Comparison of ENCODE assay signal across 8 cellular contexts in the genomic region with DNA sequence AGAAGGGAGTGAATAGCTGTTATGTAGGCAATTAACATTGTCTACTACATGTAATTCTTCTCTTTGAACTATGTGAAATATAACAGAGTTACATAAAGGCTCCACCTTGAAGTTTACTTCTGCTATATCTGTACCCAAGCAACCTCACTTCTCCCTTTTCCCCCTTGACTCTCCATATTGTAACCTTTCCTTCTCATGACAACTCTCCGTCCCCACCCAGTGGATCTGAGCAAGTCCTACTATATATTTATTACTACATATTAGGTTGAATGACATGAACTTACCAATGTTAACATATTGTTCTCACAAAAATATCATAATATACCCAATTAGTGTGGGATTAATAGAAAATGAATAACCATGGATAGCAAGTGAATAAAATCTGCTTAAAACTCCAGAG.
DNase-seq lines count a peak whose midpoint lies in the region; ATAC-seq and TF ChIP-seq lines count a peak whose summit lies in the region.

No MANE protein-coding gene starts in this region.

- H3K9me3 ChIP-seq in OCI-LY1 (ENCODE audit: low read length), result no peaks in the 10 kb centered on the region
- H3K9me3 ChIP-seq in MG63, result no peaks in the 10 kb centered on the region

- no peak overlapping the region for H3K9ac ChIP-seq in OCI-LY1 (ENCODE audit: low read length)

- H3K9me3 Mint-ChIP-seq in Calu3 (ENCODE audit: low read depth, unreplicated experiment), result peaks cover 9% of the 10 kb centered on the region

- no peaks in the 10 kb centered on the region for H3K4me1 Mint-ChIP-seq in Calu3 (ENCODE audit: low read depth, unreplicated experiment)

- H3K27ac ChIP-seq in OCI-LY1 (ENCODE audit: low read depth, low read length, poor library complexity, severe bottlenecking), result no peak overlapping the region

- no peak overlapping the region for H3K27ac Mint-ChIP-seq in Calu3 (ENCODE audit: unreplicated experiment)

- H3K9me2 ChIP-seq in OCI-LY1 (ENCODE audit: low read depth, low read length), result no peaks in the 10 kb centered on the region

- no peak overlapping the region for H3K4me2 ChIP-seq in OCI-LY1 (ENCODE audit: low read length)

- intact Hi-C loops in Calu3 (cut with micrococcal nuclease; ENCODE audit: unreplicated experiment), result no loop called here

- no peaks in the 10 kb centered on the region for H3K36me3 ChIP-seq in OCI-LY1 (ENCODE audit: insufficient read depth, low read length)
- H3K36me3 ChIP-seq in MG63, result no peaks in the 10 kb centered on the region

- H3K4me3 ChIP-seq in OCI-LY1 (ENCODE audit: low read depth, low read length, poor library complexity, severe bottlenecking) (no peak overlapping the region), MG63 (no peak overlapping the region)

- TF ChIP-seq CTCF in OCI-LY1 (IDR thresholded peaks at IDR 0.05; ENCODE audit: low read length), result peak; percentile 39
- no peak for TF ChIP-seq CTCF in Calu3 (IDR thresholded peaks at IDR 0.05; ENCODE audit: unreplicated experiment)

- CTCF ChIA-PET in Calu3 (lab: Charles Lee), result no interaction called here

- no peaks in the 10 kb centered on the region for H3F3A ChIP-seq in OCI-LY1 (ENCODE audit: insufficient read depth, low read length)

- BruUV-seq in Calu3 (replicated peaks; lab: Mats Ljungman, UMichigan), result no TSS peak

- peak; percentile 46 for ATAC-seq in GM19468 (IDR thresholded peaks at IDR 0.05; ENCODE audit: extremely low read depth, unreplicated experiment)
- ATAC-seq in HG02981 (IDR thresholded peaks at IDR 0.05; ENCODE audit: unreplicated experiment), result no peak
- no peak for ATAC-seq in GM18909 (IDR thresholded peaks at IDR 0.05; ENCODE audit: poor library complexity, unreplicated experiment)

- no peaks in the 10 kb centered on the region for H3K27me3 ChIP-seq in OCI-LY1 (ENCODE audit: insufficient read depth, low read length)
- H3K27me3 ChIP-seq in MG63, result peaks cover 9% of the 10 kb centered on the region

- DNase-seq in DMS 273 (lab: John Stamatoyannopoulos, UW; ENCODE audit: unreplicated experiment) (peak; percentile 56), germinal center (ENCODE audit: low spot score) (peak; percentile 4), MG63 (no peak), Calu3 (no peak)

- no peaks in the 10 kb centered on the region for H3K79me2 ChIP-seq in OCI-LY1 (ENCODE audit: insufficient read depth, low read length)

- H3K27me3 Mint-ChIP-seq in Calu3 (ENCODE audit: unreplicated experiment), result no peaks in the 10 kb centered on the region

- no peaks in the 10 kb centered on the region for H3K36me3 Mint-ChIP-seq in Calu3 (ENCODE audit: insufficient read depth, unreplicated experiment)

- no peak overlapping the region for H3K4me3 Mint-ChIP-seq in Calu3 (ENCODE audit: low read depth, unreplicated experiment)

- H3K4me1 ChIP-seq in OCI-LY1 (ENCODE audit: insufficient read depth, low read length, severe bottlenecking), result no peaks in the 10 kb centered on the region

- no peaks in the 10 kb centered on the region for H4K20me1 ChIP-seq in OCI-LY1 (ENCODE audit: insufficient read depth, low read length)

- H2AFZ ChIP-seq in OCI-LY1 (ENCODE audit: low read length), result no peak overlapping the region

Comparison
In these comparisons a context has a peak if more than half of its experiments do, and no peak if none do; other contexts are left out.
1. DNase-seq: peak in DMS 273 (single experiment) and germinal center (single experiment); none in MG63 (single experiment) and Calu3 (single experiment).